1 cellular context compared by ENCODE assay signal in the genomic region with DNA sequence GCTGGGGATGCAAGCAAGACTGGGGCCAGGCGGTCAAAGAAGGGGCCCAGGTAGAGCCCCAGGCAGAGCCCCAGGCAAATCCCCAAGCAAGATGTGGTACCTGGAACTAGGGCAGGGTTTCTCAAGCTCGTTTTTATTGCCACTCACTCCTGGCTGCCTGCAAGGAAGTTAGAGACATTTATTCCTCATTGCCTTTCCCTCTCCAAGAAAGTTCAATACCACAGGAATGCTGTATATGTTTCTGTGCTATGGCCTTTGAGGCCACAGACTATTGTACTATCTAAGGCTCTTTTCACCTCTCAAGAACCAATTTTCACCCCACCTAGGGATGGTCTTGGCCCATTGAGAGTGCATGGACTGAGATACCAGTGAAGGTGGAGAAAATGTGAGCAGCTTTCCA.
TF ChIP-seq lines count a peak whose summit lies in the region.

No MANE protein-coding gene starts in this region.

TF ChIP-seq in GM23338, 12 proteins besides CTCF, POLR2A, EP300 and RAD21 (continued from another document):
- TF ChIP-seq, protein P1, sequence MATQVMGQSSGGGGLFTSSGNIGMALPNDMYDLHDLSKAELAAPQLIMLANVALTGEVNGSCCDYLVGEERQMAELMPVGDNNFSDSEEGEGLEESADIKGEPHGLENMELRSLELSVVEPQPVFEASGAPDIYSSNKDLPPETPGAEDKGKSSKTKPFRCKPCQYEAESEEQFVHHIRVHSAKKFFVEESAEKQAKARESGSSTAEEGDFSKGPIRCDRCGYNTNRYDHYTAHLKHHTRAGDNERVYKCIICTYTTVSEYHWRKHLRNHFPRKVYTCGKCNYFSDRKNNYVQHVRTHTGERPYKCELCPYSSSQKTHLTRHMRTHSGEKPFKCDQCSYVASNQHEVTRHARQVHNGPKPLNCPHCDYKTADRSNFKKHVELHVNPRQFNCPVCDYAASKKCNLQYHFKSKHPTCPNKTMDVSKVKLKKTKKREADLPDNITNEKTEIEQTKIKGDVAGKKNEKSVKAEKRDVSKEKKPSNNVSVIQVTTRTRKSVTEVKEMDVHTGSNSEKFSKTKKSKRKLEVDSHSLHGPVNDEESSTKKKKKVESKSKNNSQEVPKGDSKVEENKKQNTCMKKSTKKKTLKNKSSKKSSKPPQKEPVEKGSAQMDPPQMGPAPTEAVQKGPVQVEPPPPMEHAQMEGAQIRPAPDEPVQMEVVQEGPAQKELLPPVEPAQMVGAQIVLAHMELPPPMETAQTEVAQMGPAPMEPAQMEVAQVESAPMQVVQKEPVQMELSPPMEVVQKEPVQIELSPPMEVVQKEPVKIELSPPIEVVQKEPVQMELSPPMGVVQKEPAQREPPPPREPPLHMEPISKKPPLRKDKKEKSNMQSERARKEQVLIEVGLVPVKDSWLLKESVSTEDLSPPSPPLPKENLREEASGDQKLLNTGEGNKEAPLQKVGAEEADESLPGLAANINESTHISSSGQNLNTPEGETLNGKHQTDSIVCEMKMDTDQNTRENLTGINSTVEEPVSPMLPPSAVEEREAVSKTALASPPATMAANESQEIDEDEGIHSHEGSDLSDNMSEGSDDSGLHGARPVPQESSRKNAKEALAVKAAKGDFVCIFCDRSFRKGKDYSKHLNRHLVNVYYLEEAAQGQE (IDR thresholded peaks at IDR 0.05; ENCODE audit: unreplicated experiment), result no peak
- no peak for TF ChIP-seq ZNF331 (CRISPR knock-in tag; IDR thresholded peaks at IDR 0.05; ENCODE audit: low read depth)
- no peak for TF ChIP-seq JUNB (IDR thresholded peaks at IDR 0.05; ENCODE audit: unreplicated experiment)
- TF ChIP-seq NANOG (IDR thresholded peaks at IDR 0.05; ENCODE audit: borderline replicate concordance), result no peak
- no peak for TF ChIP-seq ZNF114 (CRISPR knock-in tag; IDR thresholded peaks at IDR 0.05)
- TF ChIP-seq STAT1 (IDR thresholded peaks at IDR 0.05; ENCODE audit: unreplicated experiment), result no peak
- TF ChIP-seq EZH2phosphoT487 (IDR thresholded peaks at IDR 0.05; ENCODE audit: unreplicated experiment), result no peak
- TF ChIP-seq EZH2 (IDR thresholded peaks at IDR 0.05; ENCODE audit: low read depth, unreplicated experiment), result no peak
- TF ChIP-seq POLR2AphosphoS5 (IDR thresholded peaks at IDR 0.05; ENCODE audit: low read depth), result no peak
- TF ChIP-seq, protein P2, sequence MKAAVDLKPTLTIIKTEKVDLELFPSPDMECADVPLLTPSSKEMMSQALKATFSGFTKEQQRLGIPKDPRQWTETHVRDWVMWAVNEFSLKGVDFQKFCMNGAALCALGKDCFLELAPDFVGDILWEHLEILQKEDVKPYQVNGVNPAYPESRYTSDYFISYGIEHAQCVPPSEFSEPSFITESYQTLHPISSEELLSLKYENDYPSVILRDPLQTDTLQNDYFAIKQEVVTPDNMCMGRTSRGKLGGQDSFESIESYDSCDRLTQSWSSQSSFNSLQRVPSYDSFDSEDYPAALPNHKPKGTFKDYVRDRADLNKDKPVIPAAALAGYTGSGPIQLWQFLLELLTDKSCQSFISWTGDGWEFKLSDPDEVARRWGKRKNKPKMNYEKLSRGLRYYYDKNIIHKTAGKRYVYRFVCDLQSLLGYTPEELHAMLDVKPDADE (IDR thresholded peaks at IDR 0.05), result no peak
TF ChIP-seq in GM23338: peak in this region for 0.
